ENCODE assay signal across 9 cellular contexts in the genomic region with DNA sequence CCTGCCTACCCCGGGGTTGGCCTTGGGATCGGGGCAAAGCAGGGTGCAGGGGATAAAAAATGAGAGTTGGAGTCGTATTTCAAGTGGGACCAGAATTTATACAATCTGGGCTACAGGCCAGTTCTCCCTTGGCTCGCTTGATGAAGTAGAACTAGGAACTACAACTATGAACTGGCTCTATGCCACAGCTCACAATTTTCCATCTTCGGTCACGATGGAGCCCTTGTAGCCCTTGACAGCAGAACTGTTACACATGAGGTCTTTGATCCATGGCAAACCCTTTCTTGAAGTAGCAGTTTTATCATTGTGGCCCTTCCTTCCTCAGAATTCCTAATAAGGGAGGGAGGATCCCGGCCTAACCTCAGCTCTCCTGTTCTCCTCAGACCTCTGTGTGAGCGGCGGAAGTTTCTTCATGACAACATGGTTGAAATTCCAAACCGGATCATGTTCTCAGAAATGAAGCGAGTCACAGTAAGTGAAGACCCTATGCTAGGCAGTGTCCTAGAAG. TPM values are rescaled to one million over a fixed set of nuclear protein-coding genes. Genes with fewer than 3 reads are reported as not detected.
A peak's percentile ranks its signal among the peaks of the same experiment; 100 is the strongest.
DNase-seq lines count a peak whose midpoint lies in the region; ATAC-seq, FAIRE-seq and TF ChIP-seq lines count a peak whose summit lies in the region.
"Had no signal": no experiment of that assay in that cellular context is flagged by ENCODE, and none has a peak within 500 bp of the region (broad histone marks: within the 10 kb centered on the region; RNA-seq: fewer than 3 reads in every experiment).

No MANE protein-coding gene starts in this region.

- H3K4me3 ChIP-seq in astrocyte (ENCODE audit: insufficient read depth, low read depth, low read length) (no peak overlapping the region), retinal pigment epithelial cell (ENCODE audit: low read length) (no peak overlapping the region)

- no peak for FAIRE-seq in astrocyte (lab: Jason Lieb, UNC)

- H4K20me1 ChIP-seq in astrocyte (ENCODE audit: insufficient read depth, low read length): no peaks in the 10 kb centered on the region

- H3K9ac ChIP-seq in astrocyte (ENCODE audit: low read length): peak overlapping the region; percentile 17

- DNase-seq in HFFc6 (peak; percentile 39), astrocyte (ENCODE audit: low read depth) (peak; percentile 87), left cardiac atrium (peak; percentile 48), retinal pigment epithelial cell (ENCODE audit: low read depth) (peak; percentile 67), HUDEP-2 (lab: John Stamatoyannopoulos, UW; ENCODE audit: unreplicated experiment in 76 of 76) (no peak)
- no peak for DNase-seq in stimulated activated CD4-positive, alpha-beta T cell treated with anti-CD3 and anti-CD28 coated beads, Interleukin-4, amount 100 ng/mL, for 24 hours
- DNase-seq in T-helper 2 cell treated with Interferon-gamma antibody and Interleukin-4, amounts not matched to agents 5 μg/mL and 100 μg/mL, for 36 hours (ENCODE audit: low spot score): no peak

- H3K36me3 ChIP-seq in astrocyte (ENCODE audit: insufficient read depth, low read length): peaks cover 22% of the 10 kb centered on the region

- no peak overlapping the region for H3K27ac Mint-ChIP-seq in HFFc6
- no peak overlapping the region for H3K27ac Mint-ChIP-seq in astrocyte (ENCODE audit: unreplicated experiment)
- H3K27ac Mint-ChIP-seq in T-helper 2 cell treated with Interferon-gamma antibody and Interleukin-4, amounts not matched to agents 5 μg/mL and 100 μg/mL, for 36 hours: no peak overlapping the region

- peak overlapping the region; percentile 13 for H3K4me2 ChIP-seq in astrocyte (ENCODE audit: low read length)

- no peak overlapping the region for H3K27ac ChIP-seq in astrocyte (ENCODE audit: low read depth, low read length)

- no peak overlapping the region for H3K4me3 Mint-ChIP-seq in HFFc6
- H3K4me3 Mint-ChIP-seq in astrocyte (ENCODE audit: unreplicated experiment): no peak overlapping the region
- no peak overlapping the region for H3K4me3 Mint-ChIP-seq in T-helper 2 cell treated with Interferon-gamma antibody and Interleukin-4, amounts not matched to agents 5 μg/mL and 100 μg/mL, for 36 hours
- H3K4me3 Mint-ChIP-seq: neural crest cell had no signal

- no peaks in the 10 kb centered on the region for H3K9me3 ChIP-seq in astrocyte (ENCODE audit: insufficient read depth, low read depth, low read length)

- H3K79me2 ChIP-seq in astrocyte (ENCODE audit: insufficient read depth, low read length): no peaks in the 10 kb centered on the region

- TF ChIP-seq CTCF in HFFc6 (IDR thresholded peaks at IDR 0.05): no peak
- no peak for TF ChIP-seq CTCF in astrocyte (IDR thresholded peaks at IDR 0.05; ENCODE audit: insufficient read depth, low read depth, low read length)
- no peak for TF ChIP-seq CTCF in retinal pigment epithelial cell (conservative IDR thresholded peaks at IDR 0.05; ENCODE audit: low read depth, low read length)

- ATAC-seq in left cardiac atrium (peak; percentile 58 to 82), HG02938 (IDR thresholded peaks at IDR 0.05; ENCODE audit: unreplicated experiment) (no peak)

- H3K4me1 Mint-ChIP-seq in HFFc6 (ENCODE audit: low read depth) (peaks cover 25% of the 10 kb centered on the region), astrocyte (ENCODE audit: low read depth, unreplicated experiment) (peaks cover 7% of the 10 kb centered on the region)
- peaks cover 5% of the 10 kb centered on the region for H3K4me1 Mint-ChIP-seq in T-helper 2 cell treated with Interferon-gamma antibody and Interleukin-4, amounts not matched to agents 5 μg/mL and 100 μg/mL, for 36 hours (ENCODE audit: low read depth)
- H3K4me1 Mint-ChIP-seq: neural crest cell had no signal

- H3K36me3 Mint-ChIP-seq in HFFc6 (ENCODE audit: low read depth): no peaks in the 10 kb centered on the region
- H3K36me3 Mint-ChIP-seq in astrocyte (ENCODE audit: low read depth, unreplicated experiment): peaks cover 17% of the 10 kb centered on the region
- H3K36me3 Mint-ChIP-seq in T-helper 2 cell treated with Interferon-gamma antibody and Interleukin-4, amounts not matched to agents 5 μg/mL and 100 μg/mL, for 36 hours (ENCODE audit: low read depth): peaks cover 43% of the 10 kb centered on the region

- H2AFZ ChIP-seq in astrocyte (ENCODE audit: low read depth, low read length): no peak overlapping the region

- intact Hi-C loops in left cardiac atrium (cut with DNase I): loop anchor here in 1 of 2 donors (5.0 kb wide), 1 partner anchor 90 kb away; no protein-coding TSS in a partner anchor

- H3K9me3 Mint-ChIP-seq in HFFc6 (no peaks in the 10 kb centered on the region), astrocyte (ENCODE audit: unreplicated experiment) (no peaks in the 10 kb centered on the region)
- H3K9me3 Mint-ChIP-seq in T-helper 2 cell treated with Interferon-gamma antibody and Interleukin-4, amounts not matched to agents 5 μg/mL and 100 μg/mL, for 36 hours: no peaks in the 10 kb centered on the region
- H3K9me3 Mint-ChIP-seq: neural crest cell had no signal

- peaks cover 1% of the 10 kb centered on the region; the same call in 1 of the 2 replicates for H3K27me3 Mint-ChIP-seq in HFFc6 (ENCODE audit: insufficient read depth)
- no peaks in the 10 kb centered on the region for H3K27me3 Mint-ChIP-seq in astrocyte (ENCODE audit: low read depth, unreplicated experiment)
- no peaks in the 10 kb centered on the region for H3K27me3 Mint-ChIP-seq in T-helper 2 cell treated with Interferon-gamma antibody and Interleukin-4, amounts not matched to agents 5 μg/mL and 100 μg/mL, for 36 hours (ENCODE audit: low read depth)

- H3K4me1 ChIP-seq in astrocyte (ENCODE audit: insufficient read depth, low read length): peaks cover 11% of the 10 kb centered on the region

- H3K27me3 ChIP-seq in astrocyte (ENCODE audit: insufficient read depth, low read length): no peaks in the 10 kb centered on the region

RNA-seq across cellular contexts. Expression of a gene that starts 17.1 kb away (rescaled TPM):
- 10 to 100 TPM; 22.6 to 34.4 (median 31.9) TPM for total RNA-seq in HFFc6 (2021; fragmentation: NEBNext Ultra II Directional; extraction: Animal tissue kit (Norgen Biotek cat#: 25700))
- total RNA-seq in astrocyte: 27.8 and 30.7 TPM in 2 replicates
- 10 to 100 TPM; 14.3 to 23.0 TPM for total RNA-seq in left cardiac atrium

RNA-seq across cellular contexts. Expression of a gene that starts 36.1 kb away (rescaled TPM):
- 10 to 100 TPM in 4 of 6 experiments, 1 to 10 TPM in 2; 9.6 to 14.8 (median 11.8) TPM for total RNA-seq in HFFc6 (2021; fragmentation: NEBNext Ultra II Directional; extraction: Animal tissue kit (Norgen Biotek cat#: 25700))
- total RNA-seq in astrocyte (8.6 and 12.1 TPM in 2 replicates), left cardiac atrium (10 to 100 TPM in 1 of 2 donors, 1 to 10 TPM in 1; 9.2 to 10.2 TPM)

RNA-seq across cellular contexts. Expression of a gene that starts 36.1 kb away (rescaled TPM):
- total RNA-seq in HFFc6 (2021; fragmentation: NEBNext Ultra II Directional; extraction: Animal tissue kit (Norgen Biotek cat#: 25700)): 1 to 10 TPM; 1.1 to 2.1 (median 1.4) TPM
- 2.1 and 2.6 TPM in 2 replicates for total RNA-seq in astrocyte
- total RNA-seq in left cardiac atrium: 1 to 10 TPM; 1.2 to 2.3 TPM

Comparison
In these comparisons a context has a peak if more than half of its experiments do, and no peak if none do; other contexts are left out.
1. DNase-seq: peak in HFFc6 (single experiment), astrocyte (single experiment), left cardiac atrium (single experiment) and retinal pigment epithelial cell (single experiment); none in stimulated activated CD4-positive, alpha-beta T cell treated with anti-CD3 and anti-CD28 coated beads, Interleukin-4, amount 100 ng/mL, for 24 hours (single experiment), T-helper 2 cell treated with Interferon-gamma antibody and Interleukin-4, amounts not matched to agents 5 μg/mL and 100 μg/mL, for 36 hours (single experiment) and HUDEP-2 (0 of 76).